Comparison of ENCODE assay signal across 20 cellular contexts in genomic region chr2:119134775-119135174, GRCh38. TPM values are rescaled to one million over a fixed set of nuclear protein-coding genes. Genes with fewer than 3 reads are reported as not detected.
A peak's percentile ranks its signal among the peaks of the same experiment; 100 is the strongest.
DNase-seq lines count a peak whose midpoint lies in the region; ATAC-seq and TF ChIP-seq lines count a peak whose summit lies in the region.
"Had no signal": no experiment of that assay in that cellular context is flagged by ENCODE, and none has a peak within 500 bp of the region (broad histone marks: within the 10 kb centered on the region; RNA-seq: fewer than 3 reads in every experiment).

No MANE protein-coding gene starts in this region.

- no peak overlapping the region for H3K4me3 ChIP-seq in SK-N-SH (ENCODE audit: low read depth in 2 of 2, low read length in 1 of 2)
- H3K4me3 ChIP-seq: BLaER1 had no signal

- H4K20me1 ChIP-seq in SK-N-SH (ENCODE audit: insufficient read depth) = no peaks in the 10 kb centered on the region
- H4K20me1 ChIP-seq: BLaER1 had no signal

- H3K36me3 Mint-ChIP-seq in chondrocyte (ENCODE audit: low read depth) = peaks cover 2% of the 10 kb centered on the region
- H3K36me3 Mint-ChIP-seq: CD14-positive monocyte; CD4-positive, alpha-beta memory T cell had no signal

- H3K79me2 ChIP-seq in SK-N-SH (ENCODE audit: insufficient read depth) = no peaks in the 10 kb centered on the region

- H3K27ac ChIP-seq in SK-N-SH (ENCODE audit: low read depth in 2 of 2, low read length in 1 of 2) = no peak overlapping the region
- H3K27ac ChIP-seq: BLaER1, HL-60 had no signal

- no peak for DNase-seq in SK-N-SH
- peak; percentile 52 for DNase-seq in chondrocyte (ENCODE audit: low spot score)
- DNase-seq in NCI-H1105 treated with DMSO at 0.1 percent for 48 hours (lab: John Stamatoyannopoulos, UW) = no peak
- no peak for DNase-seq in effector CD4-positive, alpha-beta T cell
- DNase-seq: 8988T; CD4-positive, alpha-beta memory T cell; DMS153; DMS79; GDM1; GOT3; H7; IMR-90 had no signal

- H3K27me3 Mint-ChIP-seq in chondrocyte (ENCODE audit: low read depth) = peaks cover 53% of the 10 kb centered on the region

- CTCF ChIA-PET in SK-N-SH (lab: Yijun Ruan, JAX) = interaction anchor here (1.0 kb wide), 1 partner anchor 12 kb away, joined by 3 read pairs; no protein-coding TSS in a partner anchor

- H3K9me2 ChIP-seq in SK-N-SH = no peaks in the 10 kb centered on the region

- no peak overlapping the region for H3K27ac Mint-ChIP-seq in chondrocyte (ENCODE audit: unreplicated experiment)
- H3K27ac Mint-ChIP-seq: CD4-positive, alpha-beta memory T cell had no signal

- TF ChIP-seq CTCF in SK-N-SH (IDR thresholded peaks at IDR 0.05) (no peak), chondrocyte (IDR thresholded peaks at IDR 0.05) (no peak)

- POLR2A ChIA-PET in SK-N-SH (lab: Yijun Ruan, JAX) = no interaction called here

- WGBS in SK-N-SH (ENCODE audit: low lambda C conversion rate) = 63% methylated on average over 6 of the region's 10 CpGs

- TF ChIP-seq RAD21 in SK-N-SH (IDR thresholded peaks at IDR 0.05; ENCODE audit: low read length) (no peak), Ishikawa (IDR thresholded peaks at IDR 0.05; ENCODE audit: low read depth) (no peak)

- H3K4me2 ChIP-seq in SK-N-SH = no peak overlapping the region
- H3K4me2 ChIP-seq: BLaER1 had no signal

- no peak overlapping the region for H2AFZ ChIP-seq in SK-N-SH (ENCODE audit: low read depth)

- peaks cover 4% of the 10 kb centered on the region for H3K9me3 Mint-ChIP-seq in chondrocyte (ENCODE audit: low read depth)

- 0 out of 2 replicates have a peak, but pooled peaks cover 2% of the 10 kb centered on the region for H3K27me3 ChIP-seq in SK-N-SH (ENCODE audit: insufficient read depth)
- H3K27me3 ChIP-seq: BLaER1 had no signal

- H3K36me3 ChIP-seq in SK-N-SH (replicated peaks in 1 of 2; ENCODE audit: control insufficient read depth in 1 of 2, insufficient read depth in 2 of 2, low read length in 1 of 2) = no peaks in the 10 kb centered on the region
- H3K36me3 ChIP-seq: BLaER1 had no signal

- ATAC-seq in SK-N-SH treated with all-trans-retinoic acid at 6 μM for 48 hours (no peak), HG03469 (IDR thresholded peaks at IDR 0.05; ENCODE audit: unreplicated experiment) (no peak)

- H3K9ac ChIP-seq in SK-N-SH = no peak overlapping the region
- H3K9ac ChIP-seq: BLaER1 had no signal

- TF ChIP-seq EP300 in SK-N-SH (IDR thresholded peaks at IDR 0.05; ENCODE audit: borderline replicate concordance in 1 of 2, low read depth in 1 of 2, low read length in 1 of 2) (no peak), Ishikawa (IDR thresholded peaks at IDR 0.05; ENCODE audit: borderline replicate concordance) (no peak)

- no peaks in the 10 kb centered on the region for H3K4me1 ChIP-seq in SK-N-SH (ENCODE audit: control insufficient read depth in 1 of 2, insufficient read depth in 2 of 2, low read depth in 1 of 2, low read length in 1 of 2)
- H3K4me1 ChIP-seq: BLaER1 had no signal

- no peaks in the 10 kb centered on the region for H3K4me1 Mint-ChIP-seq in chondrocyte (ENCODE audit: low read depth)
- H3K4me1 Mint-ChIP-seq: CD14-positive monocyte had no signal

- H3K4me3 Mint-ChIP-seq in chondrocyte (ENCODE audit: unreplicated experiment) = no peak overlapping the region
- H3K4me3 Mint-ChIP-seq: CD14-positive monocyte; CD4-positive, alpha-beta memory T cell had no signal

- no peaks in the 10 kb centered on the region for H3K9me3 ChIP-seq in SK-N-SH
- H3K9me3 ChIP-seq: BLaER1 had no signal

- H3F3A ChIP-seq in SK-N-SH (replicated peaks; ENCODE audit: insufficient read depth) = no peaks in the 10 kb centered on the region

TF ChIP-seq in SK-N-SH, 30 proteins besides CTCF, POLR2A, EP300 and RAD21:
- TF ChIP-seq MEF2A (IDR thresholded peaks at IDR 0.05; ENCODE audit: borderline replicate concordance, low read depth) = no peak
- peak; percentile 66; the same call in 1 of the 2 replicates for TF ChIP-seq REST (IDR thresholded peaks at IDR 0.05; ENCODE audit: low read depth, low read length)

TF ChIP-seq in SK-N-SH treated with all-trans-retinoic acid at 6 μM for 48 hours, 23 proteins besides CTCF, POLR2A, EP300 and RAD21:
- no peak for TF ChIP-seq OSR1 (CRISPR knock-in tag; IDR thresholded peaks at IDR 0.05)
- no peak for TF ChIP-seq ARNTL (CRISPR knock-in tag; IDR thresholded peaks at IDR 0.05; ENCODE audit: borderline replicate concordance, low read depth)
- TF ChIP-seq ISL1 (CRISPR knock-in tag; IDR thresholded peaks at IDR 0.05) = no peak

TF ChIP-seq in Ishikawa, 13 proteins besides CTCF, POLR2A, EP300 and RAD21:
- TF ChIP-seq FOXM1 (IDR thresholded peaks at IDR 0.05; ENCODE audit: borderline replicate concordance, low read depth) = no peak
- TF ChIP-seq REST (IDR thresholded peaks at IDR 0.05; ENCODE audit: low read depth) = peak; percentile 75

RNA-seq across cellular contexts. Expression of gene C1QL2, which starts 23.8 kb away (rescaled TPM):
- not detected in 2 replicates for polyA plus RNA-seq in SK-N-SH (2012; rRNA removed)
- polyA plus RNA-seq in SK-N-SH (2012; cell fraction: cytosol; rRNA removed) = not detected in 2 replicates
- not detected in 2 replicates for polyA plus RNA-seq in SK-N-SH (2012; cell fraction: nucleus; rRNA removed)
- total RNA-seq in chondrocyte = not detected in 3 replicates
- total RNA-seq: CD4-positive, alpha-beta memory T cell; Daoy; IMR-90 had no signal
- polyA plus RNA-seq: AG04450; CD14-positive monocyte; CD4-positive, alpha-beta memory T cell; IMR-90 had no signal
